1 cellular context compared by ENCODE assay signal in genomic region chr9:133103183-133103986, GRCh38.
TF ChIP-seq lines count a peak whose summit lies in the region.

No MANE protein-coding gene starts in this region.

TF ChIP-seq in H1, 55 proteins besides CTCF, POLR2A, EP300 and RAD21:
- TF ChIP-seq JUN (IDR thresholded peaks at IDR 0.05; ENCODE audit: low read depth, low read length) (no peak), MAX (IDR thresholded peaks at IDR 0.05) (peak; percentile 22; the same call in 1 of the 2 replicates)
